29 cellular contexts compared by ENCODE assay signal in the genomic region with DNA sequence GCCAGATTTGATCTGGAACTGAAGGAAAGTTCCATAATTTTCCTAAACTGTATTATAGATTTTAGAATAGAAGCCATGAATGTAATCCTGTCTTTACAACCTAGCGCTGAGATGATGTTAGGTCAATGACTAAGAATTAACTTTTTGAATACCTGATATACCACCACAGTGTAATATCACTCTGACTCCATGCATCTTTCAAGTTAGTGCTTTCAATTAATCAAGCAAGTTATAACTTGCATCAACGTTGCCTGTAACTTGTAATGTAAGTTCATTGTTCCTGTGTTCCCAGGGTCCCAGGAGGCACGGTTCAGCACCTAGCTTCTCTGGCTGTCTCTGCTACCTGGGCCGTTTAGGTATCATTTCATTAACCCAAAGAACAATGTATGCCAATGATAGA.
"Had no signal": no experiment of that assay in that cellular context is flagged by ENCODE, and none has a peak within 500 bp of the region (broad histone marks: within the 10 kb centered on the region; RNA-seq: fewer than 3 reads in every experiment).

No MANE protein-coding gene starts in this region.

- H3K4me1 ChIP-seq: ascending aorta, esophagus muscularis mucosa, gastroesophageal sphincter, heart right ventricle had no signal

- H3K36me3 ChIP-seq: ascending aorta, esophagus muscularis mucosa, gastroesophageal sphincter, heart right ventricle had no signal

- H3K27ac ChIP-seq: ascending aorta, epithelial cell of prostate, esophagus muscularis mucosa, gastroesophageal sphincter, heart right ventricle, VCaP had no signal

- DNase-seq: activated CD4-positive, alpha-beta memory T cell treated with anti-CD3 and anti-CD28 coated beads, Interleukin-2, amount 10 ng/mL, durations not matched to agents 7 days and 5 days; activated CD4-positive, alpha-beta T cell treated with anti-CD3 and anti-CD28 coated beads for 1 hour; activated CD4-positive, alpha-beta T cell treated with anti-CD3 and anti-CD28 coated beads for 4 hours; activated CD4-positive, alpha-beta T cell treated with anti-CD3 and anti-CD28 coated beads, Interleukin-2, amount 10 ng/mL, durations not matched to agents 7 days and 5 days; activated CD4-positive, alpha-beta T cell treated with anti-CD3 and anti-CD28 coated beads, Interleukin-2, amount 50 U/mL, for 4 hours; activated CD8-positive, alpha-beta memory T cell treated with anti-CD3 and anti-CD28 coated beads, Interleukin-2, amount 50 U/mL, for 48 hours; activated gamma-delta T cell; activated naive CD4-positive, alpha-beta T cell; activated naive CD4-positive, alpha-beta T cell treated with anti-CD3 and anti-CD28 coated beads, Interleukin-2, amount 10 ng/mL, durations not matched to agents 7 days and 5 days; activated naive CD8-positive, alpha-beta T cell treated with anti-CD3 and anti-CD28 coated beads, Interleukin-2, amount 10 ng/mL, durations not matched to agents 7 days and 5 days; activated T-cell treated with anti-CD3 and anti-CD28 coated beads for 4 hours; activated T-cell treated with anti-CD3 and anti-CD28 coated beads, Interleukin-2, amount 50 U/mL, for 24 hours; activated T-cell treated with anti-CD3 and anti-CD28 coated beads, Interleukin-2, amount 50 U/mL, for 72 hours; caudate nucleus; cortex of kidney; dermis blood vessel endothelial cell; effector CD4-positive, alpha-beta T cell; effector memory CD8-positive, alpha-beta T cell; foreskin melanocyte; heart right ventricle; T-helper 2 cell had no signal

- H3K27me3 ChIP-seq: ascending aorta, esophagus muscularis mucosa, gastroesophageal sphincter, heart right ventricle had no signal

- FAIRE-seq: colon had no signal

- ATAC-seq: activated naive CD4-positive, alpha-beta T cell treated with anti-CD3 and anti-CD28 coated beads, Interleukin-2, amount 50 U/mL, for 72 hours; activated T-cell treated with anti-CD3 and anti-CD28 coated beads, Interleukin-2, amount 50 U/mL, for 72 hours; effector memory CD8-positive, alpha-beta T cell; gastroesophageal sphincter; heart right ventricle; WTC11 had no signal

- H3K4me3 ChIP-seq: ascending aorta, esophagus muscularis mucosa, gastroesophageal sphincter, heart right ventricle had no signal

- H3K9me3 ChIP-seq: ascending aorta, esophagus muscularis mucosa, gastroesophageal sphincter had no signal
